In genomic region chr10:5450605-5451384, GRCh38 we compare ENCODE assay signal across 19 cellular contexts. TPM values are rescaled to one million over a fixed set of nuclear protein-coding genes. Genes with fewer than 3 reads are reported as not detected.
DNase-seq lines count a peak whose midpoint lies in the region; ATAC-seq, FAIRE-seq and TF ChIP-seq lines count a peak whose summit lies in the region.
"Had no signal": no experiment of that assay in that cellular context is flagged by ENCODE, and none has a peak within 500 bp of the region (broad histone marks: within the 10 kb centered on the region; RNA-seq: fewer than 3 reads in every experiment).

No MANE protein-coding gene starts in this region.

- H3K79me2 ChIP-seq in H9 (ENCODE audit: insufficient read depth, low read length), result peaks cover 14% of the 10 kb centered on the region; the same call in 1 of the 2 replicates

- H3K4me3 Mint-ChIP-seq in progenitor cell of endocrine pancreas (ENCODE audit: low read depth) (no peak overlapping the region), H9 (no peak overlapping the region)
- H3K4me3 Mint-ChIP-seq: activated naive CD4-positive, alpha-beta T cell treated with anti-CD3 and anti-CD28 coated beads, Interleukin-2, amount 10 ng/mL, durations not matched to agents 7 days and 5 days; CD8-positive, alpha-beta T cell; effector memory CD8-positive, alpha-beta T cell; T-helper 17 cell had no signal

- H3K36me3 Mint-ChIP-seq in progenitor cell of endocrine pancreas (ENCODE audit: insufficient read depth) (peaks cover 23% of the 10 kb centered on the region), H9 (ENCODE audit: insufficient read depth in 1 of 3, low read depth in 3 of 3) (peaks cover 40 to 44% (median 43%) of the 10 kb centered on the region in 3 experiments)

- no peak overlapping the region for H3K18ac ChIP-seq in H9 (ENCODE audit: insufficient read length, low read depth, low read length)

- H3K4me3 ChIP-seq in RWPE2 (ENCODE audit: severe bottlenecking), result no peak overlapping the region
- peak overlapping the region; percentile 59 to 74 (median 66) for H3K4me3 ChIP-seq in esophagus muscularis mucosa
- no peak overlapping the region for H3K4me3 ChIP-seq in small intestine (ENCODE audit: low read depth in 1 of 2, low read length in 2 of 2)

- no peak overlapping the region for H4K8ac ChIP-seq in H9 (replicated peaks; ENCODE audit: insufficient read length, low read depth, low read length)

- 66% methylated on average over 4 of the region's 4 CpGs for WGBS in esophagus muscularis mucosa
- WGBS in H9 (ENCODE audit: extremely low coverage, insufficient read length, low lambda C conversion rate), result no CpG with 5 or more reads among the region's 4 CpGs
- WGBS in small intestine, 3 donors, result 51 to 62% (median 61%) methylated on average over 4 of the region's 4 CpGs

- ATAC-seq in RWPE2 (ENCODE audit: low read depth), result no peak
- ATAC-seq in HG03460 (IDR thresholded peaks at IDR 0.05; ENCODE audit: unreplicated experiment), result no peak
- ATAC-seq: CD8-positive, alpha-beta T cell; effector memory CD8-positive, alpha-beta T cell; T-helper 17 cell had no signal

- no peaks in the 10 kb centered on the region for H3K27me3 Mint-ChIP-seq in progenitor cell of endocrine pancreas
- no peaks in the 10 kb centered on the region for H3K27me3 Mint-ChIP-seq in H9 (ENCODE audit: low read depth)
- H3K27me3 Mint-ChIP-seq: activated naive CD4-positive, alpha-beta T cell treated with anti-CD3 and anti-CD28 coated beads, Interleukin-2, amount 10 ng/mL, durations not matched to agents 7 days and 5 days; effector memory CD8-positive, alpha-beta T cell; T-helper 17 cell had no signal

- H3K4me1 Mint-ChIP-seq in progenitor cell of endocrine pancreas (ENCODE audit: low read depth) (peaks cover 31% of the 10 kb centered on the region), H9 (peaks cover 28 to 29% of the 10 kb centered on the region in 2 experiments)

- H3T11ph ChIP-seq in H9 (ENCODE audit: low read length), result no peak overlapping the region

- TF ChIP-seq POLR2A in esophagus muscularis mucosa (IDR thresholded peaks at IDR 0.05; ENCODE audit: low read depth), result no peak

- no peak for FAIRE-seq in small intestine (lab: Jason Lieb, UNC)
- FAIRE-seq: bronchial epithelial cell had no signal

- no peak overlapping the region for H2BK15ac ChIP-seq in H9 (ENCODE audit: low read depth, low read length)

- H3K14ac ChIP-seq in H9 (ENCODE audit: insufficient read depth, low read length), result no peak overlapping the region

- no peak overlapping the region for H3K4ac ChIP-seq in H9 (ENCODE audit: low read depth, low read length)

- no peak overlapping the region for H3K4me2 ChIP-seq in H9 (ENCODE audit: insufficient read depth, insufficient read length, low read length)

- H3K9ac ChIP-seq in H9 (ENCODE audit: extremely low read depth, insufficient read length, low read length), result no peak overlapping the region

- TF ChIP-seq CTCF in 22Rv1 (IDR thresholded peaks at IDR 0.05) (no peak), RWPE2 (IDR thresholded peaks at IDR 0.05; ENCODE audit: poor library complexity, severe bottlenecking) (no peak), esophagus muscularis mucosa (IDR thresholded peaks at IDR 0.05) (no peak), progenitor cell of endocrine pancreas (IDR thresholded peaks at IDR 0.05; ENCODE audit: unreplicated experiment) (no peak), H9 (conservative IDR thresholded peaks at IDR 0.05) (no peak)

- H3K9me3 ChIP-seq in RWPE2 (ENCODE audit: severe bottlenecking) (no peaks in the 10 kb centered on the region), esophagus muscularis mucosa (no peaks in the 10 kb centered on the region), H9 (ENCODE audit: control insufficient read depth, low read depth, low read length) (no peaks in the 10 kb centered on the region), small intestine (ENCODE audit: control insufficient read depth, low read depth) (no peaks in the 10 kb centered on the region)
- H3K9me3 ChIP-seq: lower lobe of right lung had no signal

- H4K5ac ChIP-seq in H9 (ENCODE audit: insufficient read length, low read depth, low read length), result no peak overlapping the region

- no peak overlapping the region for H2BK120ac ChIP-seq in H9 (ENCODE audit: low read depth, low read length, poor library complexity, severe bottlenecking)

- no peak overlapping the region for H2AK5ac ChIP-seq in H9 (ENCODE audit: insufficient read length, low read length)

- H3K9me3 Mint-ChIP-seq in progenitor cell of endocrine pancreas (ENCODE audit: low read depth) (no peaks in the 10 kb centered on the region), H9 (no peaks in the 10 kb centered on the region)
- H3K9me3 Mint-ChIP-seq: activated naive CD4-positive, alpha-beta T cell treated with anti-CD3 and anti-CD28 coated beads, Interleukin-2, amount 10 ng/mL, durations not matched to agents 7 days and 5 days; CD8-positive, alpha-beta T cell; effector memory CD8-positive, alpha-beta T cell had no signal

- H3K27ac Mint-ChIP-seq in progenitor cell of endocrine pancreas (peak overlapping the region; percentile 64), H9 (no peak overlapping the region; a peak in 1 of 7 replicates)
- H3K27ac Mint-ChIP-seq: activated naive CD4-positive, alpha-beta T cell treated with anti-CD3 and anti-CD28 coated beads, Interleukin-2, amount 10 ng/mL, durations not matched to agents 7 days and 5 days; CD8-positive, alpha-beta T cell; effector memory CD8-positive, alpha-beta T cell; T-helper 17 cell had no signal

- H3K27me3 ChIP-seq in RWPE2 (ENCODE audit: insufficient read depth, poor library complexity, severe bottlenecking) (no peaks in the 10 kb centered on the region), esophagus muscularis mucosa (no peaks in the 10 kb centered on the region), H9 (ENCODE audit: insufficient read depth, low read length) (no peaks in the 10 kb centered on the region), small intestine (ENCODE audit: control insufficient read depth in 2 of 2, insufficient read depth in 2 of 2, low read length in 2 of 2) (no peaks in the 10 kb centered on the region)

- H3K27ac ChIP-seq in 22Rv1 (peak overlapping the region; percentile 85), RWPE2 (ENCODE audit: poor library complexity, severe bottlenecking) (peak overlapping the region; percentile 72), esophagus muscularis mucosa (replicated peaks in 1 of 4) (peak overlapping the region; percentile 44 to 85 (median 75)), H9 (ENCODE audit: insufficient read length, low read depth, low read length) (no peak overlapping the region), small intestine (ENCODE audit: low read depth in 1 of 2, low read length in 1 of 2) (no peak overlapping the region)

- no peak overlapping the region for H4K91ac ChIP-seq in H9 (ENCODE audit: insufficient read length, low read depth, low read length)

- no peaks in the 10 kb centered on the region for H3K23me2 ChIP-seq in H9 (ENCODE audit: insufficient read length, low read depth, low read length, poor library complexity, severe bottlenecking)

- no peak for TF ChIP-seq EP300 in esophagus muscularis mucosa (IDR thresholded peaks at IDR 0.05)

- H2BK12ac ChIP-seq in H9 (ENCODE audit: insufficient read length, low read depth, low read length), result no peak overlapping the region

- H4K20me1 ChIP-seq in H9 (ENCODE audit: control insufficient read depth, insufficient read depth, insufficient read length), result no peaks in the 10 kb centered on the region

- no peak overlapping the region for H2BK20ac ChIP-seq in H9 (ENCODE audit: low read depth, low read length, poor library complexity, severe bottlenecking)

- no peak overlapping the region for H3K23ac ChIP-seq in H9 (ENCODE audit: insufficient read length, low read depth, low read length)

- no peak overlapping the region for H2BK5ac ChIP-seq in H9 (ENCODE audit: insufficient read length, low read length)

- intact Hi-C loops in esophagus muscularis mucosa (cut with DNase I), result no loop called here

- H3K36me3 ChIP-seq in RWPE2 (ENCODE audit: low read depth) (peaks cover 90% of the 10 kb centered on the region), esophagus muscularis mucosa (peaks cover 35 to 42% (median 39%) of the 10 kb centered on the region in 4 donors), small intestine (ENCODE audit: control insufficient read depth in 2 of 2, insufficient read depth in 2 of 2, low read length in 2 of 2) (peaks cover 6 to 8% of the 10 kb centered on the region in 2 donors)

- H3K4me1 ChIP-seq in RWPE2 (ENCODE audit: insufficient read depth, poor library complexity, severe bottlenecking), result peaks cover 24% of the 10 kb centered on the region
- H3K4me1 ChIP-seq in esophagus muscularis mucosa, result peaks cover 5 to 24% (median 21%) of the 10 kb centered on the region in 4 donors
- H3K4me1 ChIP-seq in H9 (ENCODE audit: insufficient read depth, low read length), result no peaks in the 10 kb centered on the region; the same call in 1 of the 2 replicates
- no peaks in the 10 kb centered on the region for H3K4me1 ChIP-seq in small intestine (ENCODE audit: control insufficient read depth in 2 of 2, insufficient read depth in 1 of 2, low read depth in 1 of 2, low read length in 1 of 2)

- no peak overlapping the region for H3K56ac ChIP-seq in H9 (ENCODE audit: insufficient read length, low read depth, low read length)

- no peak overlapping the region for H2AFZ ChIP-seq in H9 (ENCODE audit: low read length)

- DNase-seq in RWPE2 (ENCODE audit: low spot score), result no peak
- DNase-seq in esophagus muscularis mucosa (ENCODE audit: extremely low spot score), result no peak
- DNase-seq in progenitor cell of endocrine pancreas (ENCODE audit: low spot score, unreplicated experiment), result no peak
- DNase-seq in H9, result no peak
- no peak for DNase-seq in kidney tubule cell (ENCODE audit: low spot score)
- no peak for DNase-seq in small intestine
- DNase-seq: activated CD4-positive, alpha-beta T cell treated with anti-CD3 and anti-CD28 coated beads for 1 hour; activated naive CD4-positive, alpha-beta T cell treated with anti-CD3 and anti-CD28 coated beads, Interleukin-2, amount 10 ng/mL, durations not matched to agents 7 days and 5 days; CD8-positive, alpha-beta T cell; effector memory CD8-positive, alpha-beta T cell; GOT3; lower lobe of right lung; stimulated activated CD4-positive, alpha-beta T cell treated with anti-CD3 and anti-CD28 coated beads, Interleukin-4, amount 100 ng/mL, for 4 hours; T-helper 17 cell had no signal

- no peaks in the 10 kb centered on the region for H3K79me1 ChIP-seq in H9 (ENCODE audit: insufficient read depth, low read depth, low read length, poor library complexity, severe bottlenecking)

RNA-seq across cellular contexts. Expression of gene NET1, which starts 38.4 kb away (rescaled TPM):
- total RNA-seq in esophagus muscularis mucosa (100 to 1,000 TPM; 272 to 430 (median 363) TPM), progenitor cell of endocrine pancreas (97.5 and 103 TPM in 2 replicates), H9 (2021) (50.6 and 57.5 TPM in 2 replicates)
- 100 to 1,000 TPM in 2 of 3 donors, 10 to 100 TPM in 1; 58.0 to 187 (median 147) TPM for polyA plus RNA-seq in small intestine

RNA-seq across cellular contexts. Expression of gene TUBAL3, which starts 46.2 kb away (rescaled TPM):
- under 1 TPM in 3 of 4 donors, not detected in 1; 0.34 to 0.66 (median 0.52) TPM for total RNA-seq in esophagus muscularis mucosa
- not detected in 2 replicates for total RNA-seq in progenitor cell of endocrine pancreas
- not detected in 2 replicates for total RNA-seq in H9 (2021)
- 10 to 100 TPM; 11.4 to 97.7 (median 69.4) TPM for polyA plus RNA-seq in small intestine
- total RNA-seq: CD8-positive, alpha-beta T cell; lower lobe of right lung; T-helper 17 cell; ureter had no signal

RNA-seq across cellular contexts. Expression of gene CALML5, which starts 48.6 kb away (rescaled TPM):
- total RNA-seq in esophagus muscularis mucosa (not detected), progenitor cell of endocrine pancreas (not detected in 2 replicates), H9 (2021) (not detected in 2 replicates)
- polyA plus RNA-seq in small intestine, result not detected
- total RNA-seq: CD8-positive, alpha-beta T cell; Daoy; lower lobe of right lung; T-helper 17 cell; ureter had no signal

Comparison
In these comparisons a context has a peak if more than half of its experiments do, and no peak if none do; other contexts are left out.
1. H3K27ac ChIP-seq: peak in 22Rv1 (single experiment), RWPE2 (single experiment) and esophagus muscularis mucosa (4 of 4); none in H9 (single experiment) and small intestine (0 of 2).
2. H3K4me3 ChIP-seq: peak in esophagus muscularis mucosa (4 of 4); none in RWPE2 (single experiment) and small intestine (0 of 2).